ENCODE assay signal across 9 cellular contexts in genomic region chr5:4941957-4942830, GRCh38.
DNase-seq lines count a peak whose midpoint lies in the region; ATAC-seq, FAIRE-seq and TF ChIP-seq lines count a peak whose summit lies in the region.
"Had no signal": no experiment of that assay in that cellular context is flagged by ENCODE, and none has a peak within 500 bp of the region (broad histone marks: within the 10 kb centered on the region; RNA-seq: fewer than 3 reads in every experiment).

No MANE protein-coding gene starts in this region.

- H3K4me3 ChIP-seq in WERI-Rb-1 (ENCODE audit: low read depth, low read length) (no peak overlapping the region), keratinocyte (ENCODE audit: control insufficient read depth in 2 of 3, extremely low read depth in 1 of 3, insufficient read depth in 2 of 3, low read depth in 1 of 3, low read length in 3 of 3) (no peak overlapping the region), aorta (ENCODE audit: low read length in 2 of 2) (no peak overlapping the region)

- ATAC-seq in GM19395 (IDR thresholded peaks at IDR 0.05; ENCODE audit: unreplicated experiment), result peak; percentile 74
- peak; percentile 61 for ATAC-seq in aorta (ENCODE audit: low FRiP score)
- no peak for ATAC-seq in HG03520 (IDR thresholded peaks at IDR 0.05; ENCODE audit: unreplicated experiment)
- no peak for ATAC-seq in HG02973 (IDR thresholded peaks at IDR 0.05; ENCODE audit: unreplicated experiment)

- H3K36me3 Mint-ChIP-seq in CD14-positive monocyte, result no peaks in the 10 kb centered on the region

- H3K9me1 ChIP-seq in keratinocyte (ENCODE audit: control insufficient read depth, extremely low read depth, insufficient read depth, low read length), result no peaks in the 10 kb centered on the region

- H2AFZ ChIP-seq in keratinocyte (ENCODE audit: control insufficient read depth, low read length), result no peak overlapping the region

- H3K4me3 Mint-ChIP-seq in CD14-positive monocyte, result no peak overlapping the region

- H3K27me3 Mint-ChIP-seq in CD14-positive monocyte (ENCODE audit: low read depth in 3 of 3), result peaks cover 0 to 5% (median 2%) of the 10 kb centered on the region in 3 donors

- intact Hi-C loops in CD14-positive monocyte (cut with micrococcal nuclease) (no loop called here), aorta (cut with DNase I) (no loop called here)

- 38 to 44% methylated on average over 29 to 33 of the region's 33 CpGs for WGBS in aorta, 2 donors

- no peak overlapping the region for H3K9ac ChIP-seq in keratinocyte (ENCODE audit: control insufficient read depth, extremely low read depth, insufficient read depth, low read length)

- no peaks in the 10 kb centered on the region for H3K79me2 ChIP-seq in keratinocyte (ENCODE audit: control insufficient read depth, insufficient read depth, low read length)

- no peaks in the 10 kb centered on the region for H3K9me3 Mint-ChIP-seq in CD14-positive monocyte

- H3K4me1 ChIP-seq in keratinocyte (ENCODE audit: control insufficient read depth, extremely low read depth, insufficient read depth, low read length), result no peaks in the 10 kb centered on the region
- H3K4me1 ChIP-seq in aorta (ENCODE audit: control insufficient read depth in 1 of 2, insufficient read depth in 2 of 2, low read length in 2 of 2), result no peaks in the 10 kb centered on the region

- no peak overlapping the region for H3K27ac Mint-ChIP-seq in CD14-positive monocyte

- H3K36me3 ChIP-seq in WERI-Rb-1 (no peaks in the 10 kb centered on the region), keratinocyte (ENCODE audit: control insufficient read depth in 2 of 2, extremely low read depth in 1 of 2, insufficient read depth in 2 of 2, low read length in 2 of 2) (no peaks in the 10 kb centered on the region), aorta (ENCODE audit: control insufficient read depth in 1 of 2, insufficient read depth in 2 of 2, low read length in 1 of 2) (no peaks in the 10 kb centered on the region)

- H4K20me1 ChIP-seq in keratinocyte (ENCODE audit: control insufficient read depth, extremely low read depth, insufficient read depth, low read length), result no peaks in the 10 kb centered on the region

- dilution Hi-C loops in keratinocyte (cut with MboI; ENCODE audit: extremely low pct_ligation_motif_present, low sequenced_read_pairs), result no loop called here

- DNase-seq in CD14-positive monocyte (ENCODE audit: low spot score), result no peak
- DNase-seq in WERI-Rb-1, result peak; percentile 17
- DNase-seq in keratinocyte (ENCODE audit: low read depth, low spot score), result no peak
- DNase-seq in aorta, result no peak
- no peak for DNase-seq in NCI-H510A treated with DMSO at 0.1 percent for 48 hours (lab: John Stamatoyannopoulos, UW)

- no peak overlapping the region for H3K27ac ChIP-seq in WERI-Rb-1
- no peak overlapping the region for H3K27ac ChIP-seq in keratinocyte (ENCODE audit: control insufficient read depth, insufficient read depth, low read length)
- H3K27ac ChIP-seq in aorta (ENCODE audit: low read depth in 1 of 2, low read length in 2 of 2), result no peak overlapping the region

- FAIRE-seq in keratinocyte (lab: Jason Lieb, UNC), result no peak
- FAIRE-seq: endothelial cell of umbilical vein had no signal

- no peak overlapping the region for H3K4me2 ChIP-seq in keratinocyte (ENCODE audit: control insufficient read depth, extremely low read depth, insufficient read depth, low read depth, low read length)

- peak; percentile 97 for TF ChIP-seq CTCF in CD14-positive monocyte (IDR thresholded peaks at IDR 0.05)
- TF ChIP-seq CTCF in WERI-Rb-1 (IDR thresholded peaks at IDR 0.05; ENCODE audit: low read depth, low read length), result peak; percentile 94
- TF ChIP-seq CTCF in keratinocyte (optimal IDR thresholded peaks at IDR 0.05 in 1 of 3, IDR thresholded peaks at IDR 0.05 in 1 of 3, conservative IDR thresholded peaks at IDR 0.05 in 1 of 3; ENCODE audit: extremely low read depth in 1 of 3, insufficient read depth in 2 of 3, low read length in 3 of 3), result peak; percentile 42 to 66 (median 56)

- H3K4me1 Mint-ChIP-seq in CD14-positive monocyte, result no peaks in the 10 kb centered on the region

- peaks cover 95% of the 10 kb centered on the region for H3K27me3 ChIP-seq in WERI-Rb-1 (ENCODE audit: insufficient read depth, low read depth, severe bottlenecking)
- no peaks in the 10 kb centered on the region for H3K27me3 ChIP-seq in keratinocyte (ENCODE audit: control insufficient read depth, extremely low read depth, insufficient read depth, low read length)
- H3K27me3 ChIP-seq in aorta (ENCODE audit: control insufficient read depth in 1 of 2, insufficient read depth in 2 of 2, low read length in 1 of 2), result no peaks in the 10 kb centered on the region

- H3K9me3 ChIP-seq in WERI-Rb-1 (ENCODE audit: severe bottlenecking) (no peaks in the 10 kb centered on the region), keratinocyte (ENCODE audit: control insufficient read depth, low read depth, low read length) (no peaks in the 10 kb centered on the region), aorta (ENCODE audit: control insufficient read depth, low read length) (no peaks in the 10 kb centered on the region)

Comparison
In these comparisons a context has a peak if more than half of its experiments do, and no peak if none do; other contexts are left out.
1. ATAC-seq: peak in GM19395 (single experiment) and aorta (single experiment); none in HG03520 (single experiment) and HG02973 (single experiment).
2. Peak in every context shown above with its lines, with median percentiles within 50 percentile points of each other: CTCF ChIP-seq.